9 cellular contexts compared by ENCODE assay signal in the genomic region with DNA sequence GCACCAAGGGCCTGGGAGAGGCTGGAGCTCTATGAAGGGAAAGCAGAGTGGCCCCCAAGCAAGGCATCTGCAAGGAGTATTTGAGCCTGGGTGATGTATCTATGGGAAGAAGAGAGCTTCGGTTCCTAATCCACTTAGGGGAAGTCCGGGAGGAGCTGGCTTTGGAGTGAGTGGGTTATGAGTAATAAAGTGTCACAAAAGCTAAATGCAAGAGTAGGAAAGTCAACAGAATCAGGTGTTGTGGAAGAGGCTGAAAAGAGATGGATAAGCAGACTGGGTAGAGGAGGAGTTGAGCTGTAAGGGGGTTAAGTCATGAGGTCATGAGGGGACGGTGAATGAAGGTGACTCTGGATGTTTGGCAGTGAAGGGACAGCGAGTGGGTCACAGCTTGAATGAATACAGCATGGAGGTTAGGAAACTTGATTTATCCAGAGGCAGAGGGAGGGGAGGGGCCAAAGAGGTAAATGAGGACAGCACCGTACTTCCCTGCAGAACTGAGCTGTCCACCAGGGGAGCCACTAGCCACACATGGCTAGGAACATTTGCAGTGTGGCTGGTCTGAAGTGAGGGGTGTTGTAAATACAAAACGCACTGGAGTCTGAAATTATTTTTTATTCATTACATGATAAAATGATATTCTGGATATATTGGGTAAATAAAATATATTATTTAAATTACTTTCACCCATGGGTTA.
A peak's percentile ranks its signal among the peaks of the same experiment; 100 is the strongest.
DNase-seq lines count a peak whose midpoint lies in the region; ATAC-seq, FAIRE-seq and TF ChIP-seq lines count a peak whose summit lies in the region.
"Had no signal": no experiment of that assay in that cellular context is flagged by ENCODE, and none has a peak within 500 bp of the region (broad histone marks: within the 10 kb centered on the region; RNA-seq: fewer than 3 reads in every experiment).

No MANE protein-coding gene starts in this region.

- no peak for ATAC-seq in GM18505 (IDR thresholded peaks at IDR 0.05; ENCODE audit: unreplicated experiment)

- no peak overlapping the region for H3K9ac ChIP-seq in NT2/D1 (ENCODE audit: insufficient read length, low read depth)

- H3K4me1 Mint-ChIP-seq in activated T-helper 1 cell treated with anti-CD3 and anti-CD28 coated beads, Interleukin-12 subunit alpha, Interleukin-12 subunit beta, Interleukin-2, Interleukin-4 antibody, amounts not matched to agents 30 ng/mL and 10 ng/mL and 1 ng/mL, durations not matched to agents 14 hours and 24 hours and 36 hours (ENCODE audit: low read depth): no peaks in the 10 kb centered on the region

- H3K36me3 Mint-ChIP-seq in activated T-helper 1 cell treated with anti-CD3 and anti-CD28 coated beads, Interleukin-12 subunit alpha, Interleukin-12 subunit beta, Interleukin-2, Interleukin-4 antibody, amounts not matched to agents 30 ng/mL and 10 ng/mL and 1 ng/mL, durations not matched to agents 14 hours and 24 hours and 36 hours (ENCODE audit: low read depth): no peaks in the 10 kb centered on the region

- DNase-seq in H4 (ENCODE audit: low spot score) (peak; percentile 49), NT2/D1 (ENCODE audit: low read depth, low spot score) (peak; percentile 40), fibroblast of the aortic adventitia (ENCODE audit: low read depth) (no peak), small intestine (peak; percentile 31), thyroid gland (no peak)
- DNase-seq in activated T-helper 1 cell treated with anti-CD3 and anti-CD28 coated beads, Interleukin-12 subunit alpha, Interleukin-12 subunit beta, Interleukin-2, Interleukin-4 antibody, amounts not matched to agents 30 ng/mL and 10 ng/mL and 1 ng/mL, durations not matched to agents 14 hours and 24 hours and 36 hours (ENCODE audit: low spot score): no peak
- no peak for DNase-seq in stimulated activated naive CD4-positive, alpha-beta T cell treated with Interleukin-2 at 50 U/mL for 16 hours (lab: John Stamatoyannopoulos, UW)
- DNase-seq: activated CD4-positive, alpha-beta T cell treated with anti-CD3 and anti-CD28 coated beads for 4 hours had no signal

- no peak overlapping the region for H3K4me3 Mint-ChIP-seq in activated T-helper 1 cell treated with anti-CD3 and anti-CD28 coated beads, Interleukin-12 subunit alpha, Interleukin-12 subunit beta, Interleukin-2, Interleukin-4 antibody, amounts not matched to agents 30 ng/mL and 10 ng/mL and 1 ng/mL, durations not matched to agents 14 hours and 24 hours and 36 hours

- WGBS in small intestine, 3 donors: 63 to 72% (median 67%) methylated on average over 6 of the region's 6 CpGs
- 72 to 77% methylated on average over 6 of the region's 6 CpGs for WGBS in thyroid gland, 2 donors

- TF ChIP-seq POLR2A in thyroid gland (IDR thresholded peaks at IDR 0.05) (no peak), GM18505 (IDR thresholded peaks at IDR 0.05; ENCODE audit: borderline replicate concordance, extremely low read depth, insufficient read depth, insufficient read length) (no peak)

- H3K9me3 Mint-ChIP-seq in activated T-helper 1 cell treated with anti-CD3 and anti-CD28 coated beads, Interleukin-12 subunit alpha, Interleukin-12 subunit beta, Interleukin-2, Interleukin-4 antibody, amounts not matched to agents 30 ng/mL and 10 ng/mL and 1 ng/mL, durations not matched to agents 14 hours and 24 hours and 36 hours: no peaks in the 10 kb centered on the region

- H3K27ac ChIP-seq in small intestine (ENCODE audit: low read depth in 1 of 2, low read length in 1 of 2) (no peak overlapping the region), thyroid gland (no peak overlapping the region)

- H3K27me3 Mint-ChIP-seq in activated T-helper 1 cell treated with anti-CD3 and anti-CD28 coated beads, Interleukin-12 subunit alpha, Interleukin-12 subunit beta, Interleukin-2, Interleukin-4 antibody, amounts not matched to agents 30 ng/mL and 10 ng/mL and 1 ng/mL, durations not matched to agents 14 hours and 24 hours and 36 hours (ENCODE audit: insufficient read depth): peaks cover 4% of the 10 kb centered on the region

- peak; percentile 37 for TF ChIP-seq CTCF in fibroblast of the aortic adventitia (IDR thresholded peaks at IDR 0.05; ENCODE audit: insufficient read depth, low read length)
- no peak for TF ChIP-seq CTCF in thyroid gland (IDR thresholded peaks at IDR 0.05)

- H3K27me3 ChIP-seq in NT2/D1 (ENCODE audit: insufficient read depth, insufficient read length) (no peaks in the 10 kb centered on the region), small intestine (ENCODE audit: control insufficient read depth in 2 of 2, insufficient read depth in 2 of 2, low read length in 2 of 2) (peaks cover 0 to 3% of the 10 kb centered on the region in 2 donors), thyroid gland (no peaks in the 10 kb centered on the region)

- no peaks in the 10 kb centered on the region for H3K36me3 ChIP-seq in NT2/D1 (ENCODE audit: insufficient read depth, insufficient read length, low read length)
- H3K36me3 ChIP-seq in small intestine (ENCODE audit: control insufficient read depth in 2 of 2, insufficient read depth in 2 of 2, low read length in 2 of 2): no peaks in the 10 kb centered on the region
- no peaks in the 10 kb centered on the region for H3K36me3 ChIP-seq in thyroid gland

- H3K27ac Mint-ChIP-seq in activated T-helper 1 cell treated with anti-CD3 and anti-CD28 coated beads, Interleukin-12 subunit alpha, Interleukin-12 subunit beta, Interleukin-2, Interleukin-4 antibody, amounts not matched to agents 30 ng/mL and 10 ng/mL and 1 ng/mL, durations not matched to agents 14 hours and 24 hours and 36 hours: no peak overlapping the region

- intact Hi-C loops in activated T-helper 1 cell treated with anti-CD3 and anti-CD28 coated beads, Interleukin-12 subunit alpha, Interleukin-12 subunit beta, Interleukin-2, Interleukin-4 antibody, amounts not matched to agents 30 ng/mL and 10 ng/mL and 1 ng/mL, durations not matched to agents 14 hours and 24 hours and 36 hours (cut with micrococcal nuclease): no loop called here
- intact Hi-C loops in thyroid gland (cut with DNase I): no loop called here

- H3K9me3 ChIP-seq in NT2/D1 (ENCODE audit: insufficient read depth, low read length) (0 out of 2 replicates have a peak, but pooled peaks cover 4% of the 10 kb centered on the region), small intestine (ENCODE audit: control insufficient read depth, low read depth) (no peaks in the 10 kb centered on the region), thyroid gland (no peaks in the 10 kb centered on the region)

- no peak for FAIRE-seq in small intestine (lab: Jason Lieb, UNC)

- H3K4me3 ChIP-seq in NT2/D1 (ENCODE audit: insufficient read length, low read depth): no peak overlapping the region
- H3K4me3 ChIP-seq in fibroblast of the aortic adventitia (ENCODE audit: low read depth, low read length): no peak overlapping the region
- no peak overlapping the region for H3K4me3 ChIP-seq in small intestine (ENCODE audit: low read depth in 1 of 2, low read length in 2 of 2)
- H3K4me3 ChIP-seq in thyroid gland (replicated peaks in 1 of 3): no peak overlapping the region

- H3K4me1 ChIP-seq in NT2/D1 (ENCODE audit: insufficient read depth, insufficient read length) (peaks cover 2% of the 10 kb centered on the region), small intestine (ENCODE audit: control insufficient read depth in 2 of 2, insufficient read depth in 1 of 2, low read depth in 1 of 2, low read length in 1 of 2) (no peaks in the 10 kb centered on the region), thyroid gland (no peaks in the 10 kb centered on the region)

Comparison
In these comparisons a context has a peak if more than half of its experiments do, and no peak if none do; other contexts are left out.
1. DNase-seq: peak in H4 (single experiment), NT2/D1 (single experiment) and small intestine (single experiment); none in fibroblast of the aortic adventitia (single experiment), activated T-helper 1 cell treated with anti-CD3 and anti-CD28 coated beads, Interleukin-12 subunit alpha, Interleukin-12 subunit beta, Interleukin-2, Interleukin-4 antibody, amounts not matched to agents 30 ng/mL and 10 ng/mL and 1 ng/mL, durations not matched to agents 14 hours and 24 hours and 36 hours (single experiment), stimulated activated naive CD4-positive, alpha-beta T cell treated with Interleukin-2 at 50 U/mL for 16 hours (single experiment) and thyroid gland (0 of 2).